ENCODE assay signal across 9 cellular contexts in genomic region chr11:61295596-61295926, GRCh38. TPM values are rescaled to one million over a fixed set of nuclear protein-coding genes. Genes with fewer than 3 reads are reported as not detected.
DNase-seq lines count a peak whose midpoint lies in the region; ATAC-seq and TF ChIP-seq lines count a peak whose summit lies in the region.
"Had no signal": no experiment of that assay in that cellular context is flagged by ENCODE, and none has a peak within 500 bp of the region (broad histone marks: within the 10 kb centered on the region; RNA-seq: fewer than 3 reads in every experiment).

No MANE protein-coding gene starts in this region.

- TF ChIP-seq CTCF in heart right ventricle (IDR thresholded peaks at IDR 0.05): no peak
- TF ChIP-seq CTCF in cardiac fibroblast (IDR thresholded peaks at IDR 0.05; ENCODE audit: low read depth, low read length): no peak

- H3K4me1 ChIP-seq in heart right ventricle (peaks cover 7 to 50% (median 40%) of the 10 kb centered on the region in 9 donors), muscle layer of duodenum (ENCODE audit: control insufficient read depth in 1 of 2, insufficient read depth in 2 of 2, low read length in 2 of 2) (peaks cover 11 to 41% of the 10 kb centered on the region in 2 donors)

- POLR2A ChIA-PET in HEK293T (lab: Yijun Ruan, JAX): no interaction called here

- H3K9me3 ChIP-seq in heart right ventricle (no peaks in the 10 kb centered on the region), muscle layer of duodenum (ENCODE audit: control insufficient read depth in 1 of 2, low read length in 2 of 2) (no peaks in the 10 kb centered on the region)
- H3K9me3 ChIP-seq: MG63 had no signal

- CTCF ChIA-PET in HEK293T (lab: Yijun Ruan, JAX): no interaction called here

- WGBS in heart right ventricle, 2 donors: 64 to 65% methylated on average over 12 of the region's 12 CpGs

- H3K4me3 ChIP-seq in heart right ventricle (peak overlapping the region in 9 of 10 donors; percentile 54 to 85 (median 63)), cardiac fibroblast (replicated peaks in 1 of 2; ENCODE audit: low read depth in 2 of 2, low read length in 2 of 2) (peak overlapping the region; percentile 55 to 73), muscle layer of duodenum (ENCODE audit: low read depth in 1 of 2, low read length in 2 of 2) (peak overlapping the region; percentile 21 to 72)
- H3K4me3 ChIP-seq: MG63 had no signal

- intact Hi-C loops in heart right ventricle (cut with DNase I) (no loop called here), Right ventricle myocardium inferior (cut with DNase I) (no loop called here)

- H3K36me3 ChIP-seq in heart right ventricle (peaks cover 0 to 28% (median 12%) of the 10 kb centered on the region in 9 donors), muscle layer of duodenum (ENCODE audit: control insufficient read depth in 1 of 2, insufficient read depth in 2 of 2, low read length in 2 of 2) (peaks cover 20 to 29% of the 10 kb centered on the region in 2 donors)

- H3K27me3 ChIP-seq in heart right ventricle: peaks cover 0 to 30% (median 0%) of the 10 kb centered on the region in 7 donors
- H3K27me3 ChIP-seq in muscle layer of duodenum (ENCODE audit: low read depth, low read length): no peaks in the 10 kb centered on the region
- H3K27me3 ChIP-seq: MG63 had no signal

- H3K27ac ChIP-seq in heart right ventricle (peak overlapping the region in 4 of 10 donors; percentile 53 to 64 (median 54)), muscle layer of duodenum (ENCODE audit: low read length) (no peak overlapping the region)

- DNase-seq in heart right ventricle: peak in 1 of 2 donors; percentile 24
- no peak for DNase-seq in Right ventricle myocardium inferior (ENCODE audit: missing footprints)
- no peak for DNase-seq in cardiac fibroblast (ENCODE audit: low read depth in 2 of 2)
- no peak for DNase-seq in HEK293T (ENCODE audit: extremely low spot score)
- DNase-seq: MG63 had no signal

- ATAC-seq in heart right ventricle (no peak), Right ventricle myocardium inferior (no peak), HG03175 (IDR thresholded peaks at IDR 0.05; ENCODE audit: unreplicated experiment) (no peak), HG02973 (IDR thresholded peaks at IDR 0.05; ENCODE audit: unreplicated experiment) (no peak), GM19035 (IDR thresholded peaks at IDR 0.05; ENCODE audit: unreplicated experiment) (no peak)

TF ChIP-seq in HEK293T, 16 proteins besides CTCF, POLR2A, EP300 and RAD21:
- no peak for TF ChIP-seq L3MBTL2 (conservative IDR thresholded peaks at IDR 0.05)
- TF ChIP-seq TARDBP (IDR thresholded peaks at IDR 0.05): no peak
- no peak for TF ChIP-seq PKNOX1 (IDR thresholded peaks at IDR 0.05)
- TF ChIP-seq SUZ12 (IDR thresholded peaks at IDR 0.05): no peak
- TF ChIP-seq FOXM1 (IDR thresholded peaks at IDR 0.05; ENCODE audit: borderline replicate concordance): no peak
- TF ChIP-seq NFRKB (IDR thresholded peaks at IDR 0.05): no peak
- no peak for TF ChIP-seq HDGF (IDR thresholded peaks at IDR 0.05; ENCODE audit: borderline replicate concordance)
- TF ChIP-seq ELF4 (IDR thresholded peaks at IDR 0.05): no peak
- no peak for TF ChIP-seq ARNT (IDR thresholded peaks at IDR 0.05)
- no peak for TF ChIP-seq ZNF384 (IDR thresholded peaks at IDR 0.05)
- TF ChIP-seq FOXA1 (IDR thresholded peaks at IDR 0.05): no peak
- no peak for TF ChIP-seq SP1 (IDR thresholded peaks at IDR 0.05)
- TF ChIP-seq BHLHE40 (IDR thresholded peaks at IDR 0.05; ENCODE audit: borderline replicate concordance): no peak
- no peak for TF ChIP-seq CTBP1 (IDR thresholded peaks at IDR 0.05; ENCODE audit: borderline replicate concordance)
- no peak for TF ChIP-seq FOXK2 (IDR thresholded peaks at IDR 0.05)
- no peak for TF ChIP-seq LEF1 (IDR thresholded peaks at IDR 0.05; ENCODE audit: borderline replicate concordance)

RNA-seq across cellular contexts. Expression of gene VWCE, which starts 0.4 kb away (rescaled TPM):
- total RNA-seq in heart right ventricle: 1 to 10 TPM in 4 of 10 donors, under 1 TPM in 6; 0.47 to 2.2 (median 0.89) TPM
- 1 to 10 TPM in 1 of 2 donors, under 1 TPM in 1; 0.42 to 1.2 TPM for polyA plus RNA-seq in heart right ventricle
- total RNA-seq in Right ventricle myocardium inferior: 1.0 TPM

RNA-seq across cellular contexts. Expression of gene DDB1, which starts 37.3 kb away (rescaled TPM):
- 100 to 1,000 TPM; 101 to 147 (median 129) TPM for total RNA-seq in heart right ventricle
- polyA plus RNA-seq in heart right ventricle: 100 to 1,000 TPM in 1 of 2 donors, 10 to 100 TPM in 1; 59.0 to 147 TPM
- 113 TPM for total RNA-seq in Right ventricle myocardium inferior

RNA-seq across cellular contexts. Expression of gene TKFC, which starts 37.5 kb away (rescaled TPM):
- total RNA-seq in heart right ventricle (10 to 100 TPM; 13.9 to 26.1 (median 20.9) TPM), Right ventricle myocardium inferior (12.3 TPM)
- 10 to 100 TPM; 11.8 to 12.1 TPM for polyA plus RNA-seq in heart right ventricle

RNA-seq across cellular contexts. Expression of gene PGA5, which starts 54.6 kb away (rescaled TPM):
- total RNA-seq in heart right ventricle (under 1 TPM in 4 of 10 donors, not detected in 6; 0.30 to 0.93 (median 0.60) TPM), Right ventricle myocardium inferior (0.95 TPM)
- polyA plus RNA-seq in heart right ventricle: under 1 TPM; 0.14 to 0.66 TPM
